Comparison of ENCODE assay signal across 23 cellular contexts in the genomic region with DNA sequence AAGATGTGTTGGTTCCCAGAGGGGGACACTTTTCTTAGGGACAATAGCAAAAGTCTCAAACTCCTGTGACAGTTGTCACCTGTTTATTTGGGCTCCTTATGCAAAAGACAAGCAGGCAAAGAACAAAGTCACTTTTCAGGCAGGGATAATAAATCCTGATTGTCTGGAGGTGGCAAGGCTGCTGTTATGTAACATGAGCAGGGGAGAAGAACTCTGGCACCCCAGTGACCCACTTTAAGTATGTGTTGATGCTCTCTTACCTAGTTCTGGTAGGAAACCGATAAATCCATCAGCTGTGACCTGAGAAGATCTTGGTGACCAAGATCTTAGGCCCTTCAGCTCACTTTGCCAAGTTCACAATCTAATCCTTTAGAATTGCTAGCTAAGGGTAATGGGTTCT.
DNase-seq lines count a peak whose midpoint lies in the region; ATAC-seq lines count a peak whose summit lies in the region.
"Had no signal": no experiment of that assay in that cellular context is flagged by ENCODE, and none has a peak within 500 bp of the region (broad histone marks: within the 10 kb centered on the region; RNA-seq: fewer than 3 reads in every experiment).

No MANE protein-coding gene starts in this region.

- no peak for ATAC-seq in GM21786 (IDR thresholded peaks at IDR 0.05; ENCODE audit: unreplicated experiment)
- ATAC-seq: A549; CD8-positive, alpha-beta T cell had no signal

- DNase-seq in left kidney (ENCODE audit: low read depth, low spot score), result peak; percentile 3
- DNase-seq: 8988T; ACHN; AML-193; BE2C; C1 segment of cervical spinal cord; Caco-2; Calu3; CD4-positive, alpha-beta memory T cell; CD4-positive, alpha-beta T cell; CD4-positive, CD25-positive, alpha-beta regulatory T cell; CD8-positive, alpha-beta memory T cell; CD8-positive, alpha-beta T cell; COR-L47; DMS 273 treated with DMSO at 0.1 percent for 48 hours; DMS153; DMS53; DMS79; DMS79 treated with DMSO at 0.1 percent for 48 hours; DND-41; EL had no signal
